Comparison of ENCODE assay signal across 23 cellular contexts in genomic region chr16:59369523-59369922, GRCh38.
"Had no signal": no experiment of that assay in that cellular context is flagged by ENCODE, and none has a peak within 500 bp of the region (broad histone marks: within the 10 kb centered on the region; RNA-seq: fewer than 3 reads in every experiment).

No MANE protein-coding gene starts in this region.

- H3K27ac ChIP-seq: colonic mucosa, coronary artery, dorsolateral prefrontal cortex, epithelial cell of prostate, esophagus muscularis mucosa, esophagus squamous epithelium, foreskin keratinocyte, gastrocnemius medialis, gastroesophageal sphincter, heart left ventricle, heart right ventricle had no signal

- H3K27ac Mint-ChIP-seq: dendritic cell treated with granulocyte-macrophage colony-stimulating factor and Interleukin-4, amounts not matched to agents 40 ng/mL and 50 ng/mL, for 4 days; effector memory CD8-positive, alpha-beta T cell; endodermal cell had no signal

- H3K36me3 ChIP-seq: colonic mucosa, esophagus muscularis mucosa, esophagus squamous epithelium, gastrocnemius medialis, gastroesophageal sphincter, heart left ventricle, heart right ventricle had no signal

- DNase-seq: colonic mucosa; cortex of kidney; dermis blood vessel endothelial cell; dorsolateral prefrontal cortex; effector CD4-positive, alpha-beta T cell; effector CD8-positive, alpha-beta T cell; effector memory CD4-positive, alpha-beta T cell; effector memory CD8-positive, alpha-beta T cell; endodermal cell; erythroblast; esophagus squamous epithelium; foreskin keratinocyte; foreskin melanocyte; gastrocnemius medialis; glutamatergic neuron; head of caudate nucleus; heart left ventricle; heart right ventricle had no signal

- H3K4me3 ChIP-seq: colonic mucosa, coronary artery, dorsolateral prefrontal cortex, esophagus muscularis mucosa, esophagus squamous epithelium, gastrocnemius medialis, gastroesophageal sphincter, heart left ventricle, heart right ventricle had no signal

- H3K9me3 Mint-ChIP-seq: dendritic cell treated with granulocyte-macrophage colony-stimulating factor and Interleukin-4, amounts not matched to agents 40 ng/mL and 50 ng/mL, for 4 days had no signal

- H3K9me3 ChIP-seq: colonic mucosa, esophagus muscularis mucosa, esophagus squamous epithelium, gastrocnemius medialis, gastroesophageal sphincter, heart left ventricle, heart right ventricle had no signal

- H3K27me3 ChIP-seq: colonic mucosa, dorsolateral prefrontal cortex, esophagus muscularis mucosa, esophagus squamous epithelium, foreskin keratinocyte, gastrocnemius medialis, gastroesophageal sphincter, heart left ventricle, heart right ventricle had no signal

- H3K27me3 Mint-ChIP-seq: dendritic cell treated with granulocyte-macrophage colony-stimulating factor and Interleukin-4, amounts not matched to agents 40 ng/mL and 50 ng/mL, for 4 days; effector memory CD8-positive, alpha-beta T cell had no signal

- H3K4me1 ChIP-seq: colonic mucosa, esophagus muscularis mucosa, esophagus squamous epithelium, foreskin keratinocyte, gastrocnemius medialis, gastroesophageal sphincter, heart left ventricle, heart right ventricle had no signal

- H3K4me3 Mint-ChIP-seq: dendritic cell treated with granulocyte-macrophage colony-stimulating factor and Interleukin-4, amounts not matched to agents 40 ng/mL and 50 ng/mL, for 4 days; effector memory CD8-positive, alpha-beta T cell; endodermal cell had no signal
